Comparison of ENCODE assay signal across 1 cellular context in the genomic region with DNA sequence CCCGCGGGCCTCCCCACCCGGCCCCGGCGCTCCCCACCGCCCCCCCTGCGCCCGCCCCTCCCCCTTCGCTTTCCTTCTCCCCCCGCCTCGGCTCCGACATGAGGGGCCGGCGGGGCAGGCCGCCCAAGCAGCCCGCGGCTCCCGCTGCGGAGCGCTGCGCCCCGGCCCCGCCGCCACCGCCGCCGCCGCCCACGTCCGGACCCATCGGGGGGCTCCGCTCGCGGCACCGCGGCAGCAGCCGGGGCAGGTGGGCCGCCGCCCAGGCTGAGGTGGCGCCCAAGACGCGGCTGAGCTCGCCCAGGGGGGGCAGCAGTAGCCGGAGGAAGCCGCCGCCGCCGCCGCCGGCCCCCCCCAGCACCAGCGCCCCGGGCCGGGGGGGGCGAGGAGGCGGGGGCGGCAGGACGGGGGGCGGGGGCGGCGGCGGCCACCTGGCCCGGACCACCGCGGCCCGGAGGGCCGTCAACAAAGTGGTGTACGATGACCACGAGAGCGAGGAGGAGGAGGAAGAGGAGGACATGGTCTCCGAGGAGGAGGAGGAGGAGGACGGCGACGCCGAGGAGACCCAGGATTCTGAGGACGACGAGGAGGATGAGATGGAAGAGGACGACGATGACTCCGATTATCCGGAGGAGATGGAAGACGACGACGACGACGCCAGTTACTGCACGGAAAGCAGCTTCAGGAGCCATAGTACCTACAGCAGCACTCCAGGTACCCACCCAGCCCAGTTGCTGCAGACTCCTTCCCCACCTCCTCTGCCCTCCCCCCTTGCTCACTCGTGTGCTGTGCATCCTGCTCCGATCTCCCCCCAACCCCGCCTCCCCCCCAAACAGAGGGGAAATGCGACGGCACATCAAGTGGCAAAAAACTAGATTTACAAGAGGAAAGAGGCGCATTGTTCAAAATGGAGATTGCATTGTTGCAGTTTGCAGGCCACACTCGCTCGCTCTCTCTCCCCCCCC.
TF ChIP-seq lines count a peak whose summit lies in the region.

No MANE protein-coding gene starts in this region.

TF ChIP-seq in K562, 482 proteins besides CTCF, POLR2A, EP300 and RAD21 (continued from another document):
- TF ChIP-seq, protein P1, sequence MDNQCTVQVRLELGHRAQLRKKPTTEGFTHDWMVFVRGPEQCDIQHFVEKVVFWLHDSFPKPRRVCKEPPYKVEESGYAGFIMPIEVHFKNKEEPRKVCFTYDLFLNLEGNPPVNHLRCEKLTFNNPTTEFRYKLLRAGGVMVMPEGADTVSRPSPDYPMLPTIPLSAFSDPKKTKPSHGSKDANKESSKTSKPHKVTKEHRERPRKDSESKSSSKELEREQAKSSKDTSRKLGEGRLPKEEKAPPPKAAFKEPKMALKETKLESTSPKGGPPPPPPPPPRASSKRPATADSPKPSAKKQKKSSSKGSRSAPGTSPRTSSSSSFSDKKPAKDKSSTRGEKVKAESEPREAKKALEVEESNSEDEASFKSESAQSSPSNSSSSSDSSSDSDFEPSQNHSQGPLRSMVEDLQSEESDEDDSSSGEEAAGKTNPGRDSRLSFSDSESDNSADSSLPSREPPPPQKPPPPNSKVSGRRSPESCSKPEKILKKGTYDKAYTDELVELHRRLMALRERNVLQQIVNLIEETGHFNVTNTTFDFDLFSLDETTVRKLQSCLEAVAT (IDR thresholded peaks at IDR 0.05): peak in 1 of 2 experiments; percentile 63; a peak in 2 of 4 replicates
- TF ChIP-seq NBN (IDR thresholded peaks at IDR 0.05; ENCODE audit: low read depth) (0 out of 2 replicates have a peak, but pooled peaks have one; percentile 33), ARID2 (IDR thresholded peaks at IDR 0.05) (0 out of 2 replicates have a peak, but pooled peaks have one; percentile 29), CTBP1 (IDR thresholded peaks at IDR 0.05; ENCODE audit: borderline replicate concordance) (peak; percentile 52; the same call in 1 of the 2 replicates)
